In genomic region chr4:184446132-184446531, GRCh38 we compare ENCODE assay signal across 21 cellular contexts. TPM values are rescaled to one million over a fixed set of nuclear protein-coding genes. Genes with fewer than 3 reads are reported as not detected.
A peak's percentile ranks its signal among the peaks of the same experiment; 100 is the strongest.
DNase-seq lines count a peak whose midpoint lies in the region; ATAC-seq, FAIRE-seq and TF ChIP-seq lines count a peak whose summit lies in the region.
"Had no signal": no experiment of that assay in that cellular context is flagged by ENCODE, and none has a peak within 500 bp of the region (broad histone marks: within the 10 kb centered on the region; RNA-seq: fewer than 3 reads in every experiment).

No MANE protein-coding gene starts in this region.

- H3K14ac ChIP-seq in H1 (ENCODE audit: insufficient read length), result no peak overlapping the region

- H2BK20ac ChIP-seq in H1 (ENCODE audit: low read length), result no peak overlapping the region

- H3K9me3 Mint-ChIP-seq in activated CD4-positive, alpha-beta T cell treated with anti-CD3 and anti-CD28 coated beads for 36 hours (ENCODE audit: low read depth), result no peaks in the 10 kb centered on the region
- H3K9me3 Mint-ChIP-seq: neural progenitor cell; T-helper 1 cell treated with Interleukin-12 subunit alpha and Interleukin-12 subunit beta and Interleukin-4 antibody, amounts not matched to agents 30 μg/mL and 1 μg/mL, for 36 hours had no signal

- H4K5ac ChIP-seq in H1 (ENCODE audit: insufficient read length, low read depth, low read length), result no peak overlapping the region

- H3K27me3 Mint-ChIP-seq in activated CD4-positive, alpha-beta T cell treated with anti-CD3 and anti-CD28 coated beads for 36 hours, result no peaks in the 10 kb centered on the region

- H2BK12ac ChIP-seq in H1 (ENCODE audit: low read depth, low read length), result no peak overlapping the region; the same call in 1 of the 2 replicates

- H2BK15ac ChIP-seq in H1 (ENCODE audit: low read length), result no peak overlapping the region

- intact Hi-C loops in activated CD4-positive, alpha-beta T cell treated with anti-CD3 and anti-CD28 coated beads for 36 hours (cut with DNase I, micrococcal nuclease), result no loop called here
- intact Hi-C loops in spleen (cut with DNase I; ENCODE audit: low total_unique reads), result no loop called here
- intact Hi-C loops in breast epithelium (cut with DNase I; ENCODE audit: low total_unique reads), result no loop called here

- no peak overlapping the region for H2BK5ac ChIP-seq in H1 (ENCODE audit: low read depth, low read length)

- H2AFZ ChIP-seq in H1 (ENCODE audit: low read length) (no peak overlapping the region), Karpas-422 (ENCODE audit: low read length) (no peak overlapping the region)
- H2AFZ ChIP-seq: neural progenitor cell had no signal

- no peaks in the 10 kb centered on the region for H3K9me2 ChIP-seq in Karpas-422 (replicated peaks; ENCODE audit: insufficient read depth, low read length)

- no peak overlapping the region for H4K91ac ChIP-seq in H1 (replicated peaks; ENCODE audit: insufficient read length, low read length)

- TF ChIP-seq CTCF in H1 (IDR thresholded peaks at IDR 0.05; ENCODE audit: control extremely low read depth in 1 of 3, insufficient read depth in 1 of 3, low read depth in 1 of 3, low read length in 3 of 3) (no peak), spleen (IDR thresholded peaks at IDR 0.05 in 8 of 11, conservative IDR thresholded peaks at IDR 0.05 in 3 of 11) (no peak), breast epithelium (IDR thresholded peaks at IDR 0.05) (no peak)

- peaks cover 86% of the 10 kb centered on the region for H3K4me1 Mint-ChIP-seq in activated CD4-positive, alpha-beta T cell treated with anti-CD3 and anti-CD28 coated beads for 36 hours

- no peak for FAIRE-seq in H1 (lab: Jason Lieb, UNC)
- FAIRE-seq: D721Med, HTR-8/SVneo had no signal

- H3K23ac ChIP-seq in H1 (ENCODE audit: insufficient read length), result no peak overlapping the region

- H2BK120ac ChIP-seq in H1 (replicated peaks; ENCODE audit: low read depth, low read length), result no peak overlapping the region

- H3K4me1 ChIP-seq in H1 (replicated peaks in 1 of 4; ENCODE audit: control insufficient read depth in 3 of 4, insufficient read depth in 4 of 4, low read length in 3 of 4) (peaks cover 9 to 30% (median 28%) of the 10 kb centered on the region in 4 experiments), spleen (peaks cover 72 to 100% (median 99%) of the 10 kb centered on the region in 6 donors), breast epithelium (peaks cover 6 to 15% of the 10 kb centered on the region in 2 donors), Karpas-422 (ENCODE audit: low read length) (peaks cover 18% of the 10 kb centered on the region)

- no peaks in the 10 kb centered on the region for H3K36me3 ChIP-seq in H1 (ENCODE audit: control insufficient read depth in 2 of 4, insufficient read depth in 4 of 4, low read length in 3 of 4)
- peaks cover 0 to 21% (median 0%) of the 10 kb centered on the region in 6 donors for H3K36me3 ChIP-seq in spleen
- H3K36me3 ChIP-seq in breast epithelium, result no peaks in the 10 kb centered on the region
- H3K36me3 ChIP-seq in Karpas-422 (ENCODE audit: insufficient read depth, low read length), result no peaks in the 10 kb centered on the region
- H3K36me3 ChIP-seq: neural progenitor cell had no signal

- TF ChIP-seq RAD21 in H1 (IDR thresholded peaks at IDR 0.05 in 1 of 2, conservative IDR thresholded peaks at IDR 0.05 in 1 of 2; ENCODE audit: low read depth in 2 of 2, low read length in 2 of 2), result no peak

- no peaks in the 10 kb centered on the region for H3K23me2 ChIP-seq in H1 (ENCODE audit: low read depth, low read length)

- no peak for TF ChIP-seq POLR2A in H1 (IDR thresholded peaks at IDR 0.05; ENCODE audit: control extremely low read depth in 1 of 2, low read depth in 2 of 2, low read length in 2 of 2)
- no peak for TF ChIP-seq POLR2A in spleen (IDR thresholded peaks at IDR 0.05)
- no peak for TF ChIP-seq POLR2A in GM18505 (IDR thresholded peaks at IDR 0.05; ENCODE audit: borderline replicate concordance, extremely low read depth, insufficient read depth, insufficient read length)
- TF ChIP-seq POLR2A in breast epithelium (IDR thresholded peaks at IDR 0.05), result no peak

- no peak for DNase-seq in activated CD4-positive, alpha-beta T cell treated with anti-CD3 and anti-CD28 coated beads for 36 hours
- no peak for DNase-seq in activated CD4-positive, alpha-beta T cell treated with anti-CD3 and anti-CD28 coated beads, Interleukin-2, amount 50 U/mL, for 1 hour
- peak; percentile 69 for DNase-seq in NCI-H2107 treated with DMSO at 0.1 percent for 48 hours (lab: John Stamatoyannopoulos, UW; ENCODE audit: unreplicated experiment)
- no peak for DNase-seq in H1 (ENCODE audit: low read depth in 1 of 2, low spot score in 2 of 2)
- DNase-seq in spleen, result no peak
- DNase-seq in breast epithelium (ENCODE audit: low spot score in 2 of 2), result no peak
- DNase-seq in Karpas-422, result no peak
- DNase-seq: activated CD4-positive, CD25-positive, alpha-beta regulatory T cell; activated naive CD4-positive, alpha-beta T cell treated with anti-CD3 and anti-CD28 coated beads, Interleukin-2, amount 50 U/mL, for 16 hours; glutamatergic neuron; NK-92 treated with Interleukin-12 subunit alpha and Interleukin-12 subunit beta, amount 100 ng/mL, for 24 hours; retina; stimulated activated CD4-positive, alpha-beta T cell treated with anti-CD3 and anti-CD28 coated beads, Interleukin-15, amount 100 ng/mL, for 24 hours had no signal

- H4K8ac ChIP-seq in H1 (ENCODE audit: extremely low read depth, insufficient read depth, low read length), result no peak overlapping the region

- no peak overlapping the region for H3K56ac ChIP-seq in H1 (replicated peaks; ENCODE audit: insufficient read length, low read depth, low read length)

- no peak overlapping the region for H3K4me3 Mint-ChIP-seq in activated CD4-positive, alpha-beta T cell treated with anti-CD3 and anti-CD28 coated beads for 36 hours
- H3K4me3 Mint-ChIP-seq: neural progenitor cell; T-helper 1 cell treated with Interleukin-12 subunit alpha and Interleukin-12 subunit beta and Interleukin-4 antibody, amounts not matched to agents 30 μg/mL and 1 μg/mL, for 36 hours had no signal

- no peak overlapping the region for H3K18ac ChIP-seq in H1 (ENCODE audit: extremely low read depth, low read length)

- no peaks in the 10 kb centered on the region for H3K27me3 ChIP-seq in H1 (replicated peaks in 1 of 4; ENCODE audit: control insufficient read depth in 3 of 4, extremely low read depth in 1 of 4, insufficient read depth in 3 of 4, low read length in 3 of 4)
- no peaks in the 10 kb centered on the region for H3K27me3 ChIP-seq in spleen (replicated peaks in 1 of 7)
- no peaks in the 10 kb centered on the region for H3K27me3 ChIP-seq in breast epithelium
- no peaks in the 10 kb centered on the region for H3K27me3 ChIP-seq in Karpas-422 (ENCODE audit: low read length)
- H3K27me3 ChIP-seq: neural progenitor cell had no signal

- H3K79me1 ChIP-seq in H1 (ENCODE audit: low read depth, low read length), result peaks cover 7% of the 10 kb centered on the region; the same call in 1 of the 2 replicates

- H3K36me3 Mint-ChIP-seq in activated CD4-positive, alpha-beta T cell treated with anti-CD3 and anti-CD28 coated beads for 36 hours (ENCODE audit: low read depth), result peaks cover 40% of the 10 kb centered on the region

- no peak overlapping the region for H3K4ac ChIP-seq in H1 (replicated peaks; ENCODE audit: insufficient read length, low read depth, low read length)

- H3K27ac Mint-ChIP-seq in activated CD4-positive, alpha-beta T cell treated with anti-CD3 and anti-CD28 coated beads for 36 hours, result peak overlapping the region; percentile 48
- H3K27ac Mint-ChIP-seq: neural progenitor cell; T-helper 1 cell treated with Interleukin-12 subunit alpha and Interleukin-12 subunit beta and Interleukin-4 antibody, amounts not matched to agents 30 μg/mL and 1 μg/mL, for 36 hours had no signal

- H3K27ac ChIP-seq in H1 (ENCODE audit: low read depth, low read length), result no peak overlapping the region
- H3K27ac ChIP-seq in spleen, result peak overlapping the region in 6 of 8 donors; percentile 21 to 87 (median 67)
- no peak overlapping the region for H3K27ac ChIP-seq in breast epithelium
- no peak overlapping the region for H3K27ac ChIP-seq in Karpas-422 (ENCODE audit: low read length)
- H3K27ac ChIP-seq: neural progenitor cell had no signal

- POLR2A ChIA-PET in activated CD4-positive, alpha-beta T cell treated with anti-CD3 and anti-CD28 coated beads for 36 hours (lab: Charles Lee), result no interaction called here
- POLR2A ChIA-PET in H1 (lab: Charles Lee; ENCODE audit: partially characterized antibody), result no interaction called here

- H4K20me1 ChIP-seq in H1 (replicated peaks in 1 of 2; ENCODE audit: control insufficient read depth in 1 of 2, insufficient read depth in 2 of 2, low read length in 2 of 2), result peaks cover 0 to 4% of the 10 kb centered on the region in 2 experiments
- no peaks in the 10 kb centered on the region for H4K20me1 ChIP-seq in Karpas-422 (ENCODE audit: insufficient read depth, low read depth, low read length)

- ATAC-seq in activated CD4-positive, alpha-beta T cell treated with anti-CD3 and anti-CD28 coated beads for 36 hours, result no peak
- ATAC-seq in GM18505 (IDR thresholded peaks at IDR 0.05; ENCODE audit: unreplicated experiment), result no peak
- ATAC-seq: esophagus mucosa, Right ventricle myocardium inferior had no signal

- H3K9ac ChIP-seq in H1 (replicated peaks in 1 of 4; ENCODE audit: extremely low read depth in 1 of 4, low read depth in 3 of 4, low read length in 3 of 4) (no peak overlapping the region; a peak in 1 of 7 replicates), Karpas-422 (ENCODE audit: low read length) (no peak overlapping the region)
- H3K9ac ChIP-seq: neural progenitor cell had no signal

- TF ChIP-seq EP300 in H1 (IDR thresholded peaks at IDR 0.05; ENCODE audit: borderline replicate concordance in 1 of 2, low read depth in 2 of 2, low read length in 2 of 2), result no peak

- H2AK5ac ChIP-seq in H1 (ENCODE audit: low read depth, low read length), result 0 out of 2 replicates have a peak overlapping the region, but pooled peaks have one; percentile 28

- H3K79me2 ChIP-seq in H1 (ENCODE audit: control insufficient read depth in 1 of 2, insufficient read depth in 2 of 2, low read length in 2 of 2) (peaks cover 0 to 88% of the 10 kb centered on the region in 2 experiments), Karpas-422 (ENCODE audit: low read length) (peaks cover 84% of the 10 kb centered on the region)

- WGBS in H1 (ENCODE audit: extremely low coverage in 1 of 2, insufficient coverage in 1 of 2, insufficient read length in 1 of 2, insufficient replicate concordance in 2 of 2, low coverage in 1 of 2, low lambda C conversion rate in 2 of 2, missing lambda C conversion rate in 1 of 2), 2 experiments, result 92% methylated on average over 3 of the region's 3 CpGs; no CpG with 5 or more reads in 1 of the 2 experiments
- 49 to 82% (median 56%) methylated on average over 3 of the region's 3 CpGs for WGBS in spleen, 5 donors

- H3K4me2 ChIP-seq in H1 (ENCODE audit: insufficient read depth in 1 of 2, low read depth in 2 of 2, low read length in 2 of 2), result no peak overlapping the region
- H3K4me2 ChIP-seq in Karpas-422 (ENCODE audit: low read depth, low read length, poor library complexity, severe bottlenecking), result no peak overlapping the region
- H3K4me2 ChIP-seq: neural progenitor cell had no signal

- CTCF ChIA-PET in activated CD4-positive, alpha-beta T cell treated with anti-CD3 and anti-CD28 coated beads for 36 hours (lab: Charles Lee), result no interaction called here
- CTCF ChIA-PET in H1 (lab: Charles Lee; ENCODE audit: partially characterized antibody), result no interaction called here

- H3K9me3 ChIP-seq in H1 (ENCODE audit: insufficient read depth in 2 of 2, low read depth in 1 of 2, low read length in 1 of 2) (no peaks in the 10 kb centered on the region; a peak in 1 of 4 replicates), spleen (no peaks in the 10 kb centered on the region), breast epithelium (no peaks in the 10 kb centered on the region), Karpas-422 (ENCODE audit: low read length) (no peaks in the 10 kb centered on the region)

- H3K4me3 ChIP-seq in H1 (ENCODE audit: extremely low read depth in 1 of 4, insufficient read depth in 2 of 4, low read depth in 3 of 4, low read length in 4 of 4), result no peak overlapping the region
- H3K4me3 ChIP-seq in spleen, result no peak overlapping the region
- no peak overlapping the region for H3K4me3 ChIP-seq in breast epithelium
- no peak overlapping the region for H3K4me3 ChIP-seq in Karpas-422 (ENCODE audit: low read length)
- H3K4me3 ChIP-seq: lung, neural progenitor cell had no signal

RNA-seq across cellular contexts. Expression of gene IRF2, which starts 28.2 kb away (rescaled TPM):
- total RNA-seq in activated CD4-positive, alpha-beta T cell treated with anti-CD3 and anti-CD28 coated beads for 36 hours, result 10 to 100 TPM; 50.1 to 68.9 TPM
- 12.5 and 13.8 TPM in 2 replicates for total RNA-seq in H1 (2021; fragmentation: NEBNext Ultra II Directional; extraction: Animal tissue kit (Norgen Biotek cat#: 25700))
- polyA plus RNA-seq in H1 (2011; rRNA removed), result 10.7 and 17.0 TPM in 2 replicates
- polyA plus RNA-seq in H1 (2011; cell fraction: cytosol; rRNA removed), result 11.9 TPM
- 10.1 TPM for polyA plus RNA-seq in H1 (2011; cell fraction: nucleus; rRNA removed)
- polyA plus RNA-seq in H1 (2012, experiment 1 of 2), result 11.2 to 13.5 TPM (median 13.0 TPM) in 4 replicates
- 3.0 TPM for polyA plus RNA-seq in H1 (2012, experiment 2 of 2)
- 8.7 TPM for polyA plus RNA-seq in H1 (2013, experiment 1 of 2)
- 6.7 TPM for polyA plus RNA-seq in H1 (2013, experiment 2 of 2)
- polyA minus RNA-seq in H1 (2011; rRNA and poly(A)+ RNA removed), result 19.2 and 25.2 TPM in 2 replicates
- polyA minus RNA-seq in H1 (2011; cell fraction: cytosol; rRNA and poly(A)+ RNA removed), result 19.8 TPM
- polyA minus RNA-seq in H1 (2011; cell fraction: nucleus; rRNA and poly(A)+ RNA removed), result 16.6 TPM
- total RNA-seq in spleen, result 100 to 1,000 TPM in 1 of 7 donors, 10 to 100 TPM in 6; 83.2 to 101 (median 90.1) TPM
- 10 to 100 TPM; 27.1 to 44.5 (median 42.4) TPM for polyA plus RNA-seq in spleen
- total RNA-seq in breast epithelium, result 10 to 100 TPM; 27.4 to 57.8 (median 36.4) TPM
- 29.8 and 35.5 TPM in 2 replicates for total RNA-seq in Karpas-422 (2014; rRNA removed; shearing (Covaris generic); ENCODE audit: low replicate concordance)

Comparison
In these comparisons a context has a peak if more than half of its experiments do, and no peak if none do; other contexts are left out.
1. H3K27ac ChIP-seq: peak in spleen (6 of 8); none in H1 (single experiment), breast epithelium (0 of 2) and Karpas-422 (single experiment).